ENCODE assay signal across 8 cellular contexts in genomic region chr2:231708050-231708772, GRCh38. TPM values are rescaled to one million over a fixed set of nuclear protein-coding genes. Genes with fewer than 3 reads are reported as not detected.
A peak's percentile ranks its signal among the peaks of the same experiment; 100 is the strongest.
DNase-seq lines count a peak whose midpoint lies in the region; ATAC-seq, FAIRE-seq and TF ChIP-seq lines count a peak whose summit lies in the region.

Gene PTMA (plus strand): TSS chr2:231708525. CDS start chr2:231708707, 182 bp downstream.

- H2AK5ac ChIP-seq in H1 (ENCODE audit: low read depth, low read length) (peak within 1 kb of the TSS; percentile 100), mesenchymal stem cell (ENCODE audit: low read length, severe bottlenecking) (peak within 1 kb of the TSS; percentile 84)

- H3K4me1 ChIP-seq in H1 (replicated peaks in 1 of 4; ENCODE audit: control insufficient read depth in 3 of 4, insufficient read depth in 4 of 4, low read length in 3 of 4) = peaks cover 0 to 20% (median 11%) of the 10 kb centered on the region in 4 experiments; a peak in 6 of 7 replicates
- peaks cover 26% of the 10 kb centered on the region for H3K4me1 ChIP-seq in mesenchymal stem cell (ENCODE audit: control insufficient read depth, insufficient read depth, low read depth, low read length)

- H4K91ac ChIP-seq in H1 (replicated peaks; ENCODE audit: insufficient read length, low read length) = peak within 1 kb of the TSS; percentile 100
- peak within 1 kb of the TSS; percentile 99 for H4K91ac ChIP-seq in mesenchymal stem cell (ENCODE audit: low read length)

- peaks cover 38 to 65% of the 10 kb centered on the region in 2 experiments for H3K79me2 ChIP-seq in H1 (ENCODE audit: control insufficient read depth in 1 of 2, insufficient read depth in 2 of 2, low read length in 2 of 2)

- H3K14ac ChIP-seq in H1 (ENCODE audit: insufficient read length) = peak within 1 kb of the TSS; percentile 87
- peak within 1 kb of the TSS; percentile 96 to 99 for H3K14ac ChIP-seq in mesenchymal stem cell (ENCODE audit: low read length in 2 of 2)

- peak; percentile 50 for ATAC-seq in GM21367 (IDR thresholded peaks at IDR 0.05; ENCODE audit: unreplicated experiment)

- peak; percentile 98 for DNase-seq in COLO668 (lab: John Stamatoyannopoulos, UW; ENCODE audit: unreplicated experiment)
- DNase-seq in HTR-8/SVneo (ENCODE audit: insufficient read length, low spot score) = peak; percentile 95
- peak; percentile 98 for DNase-seq in NOMO-1 treated with dmso at 0.1 percent for 144 hours (lab: John Stamatoyannopoulos, UW; ENCODE audit: unreplicated experiment)
- DNase-seq in activated CD8-positive, alpha-beta memory T cell treated with anti-CD3 and anti-CD28 coated beads for 48 hours (ENCODE audit: low read depth in 2 of 3, low spot score in 2 of 3) = peak; percentile 93 to 100 (median 96)
- DNase-seq in H1 (ENCODE audit: low read depth in 1 of 2, low spot score in 2 of 2) = peak; percentile 98 to 100
- DNase-seq in mesenchymal stem cell = peak; percentile 100
- DNase-seq in stimulated activated CD8-positive, alpha-beta memory T cell treated with anti-CD3 and anti-CD28 coated beads, Interleukin-12 subunit alpha, Interleukin-12 subunit beta, amount 100 ng/mL, for 4 hours (ENCODE audit: low read depth) = peak; percentile 99

- peak within 1 kb of the TSS; percentile 96 for H2BK120ac ChIP-seq in H1 (replicated peaks; ENCODE audit: low read depth, low read length)
- H2BK120ac ChIP-seq in mesenchymal stem cell (ENCODE audit: low read depth, low read length) = peak within 1 kb of the TSS; percentile 89

- H2BK20ac ChIP-seq in H1 (ENCODE audit: low read length) = no peak within 1 kb of the TSS

- H4K8ac ChIP-seq in H1 (ENCODE audit: extremely low read depth, insufficient read depth, low read length) = peak within 1 kb of the TSS; percentile 100
- peak within 1 kb of the TSS; percentile 100 for H4K8ac ChIP-seq in mesenchymal stem cell (ENCODE audit: low read length)

- peak in 1 of 2 experiments; percentile 88; a peak in 1 of 3 replicates for TF ChIP-seq EP300 in H1 (IDR thresholded peaks at IDR 0.05; ENCODE audit: borderline replicate concordance in 1 of 2, low read depth in 2 of 2, low read length in 2 of 2)

- H3K9ac ChIP-seq in H1 (replicated peaks in 1 of 4; ENCODE audit: extremely low read depth in 1 of 4, low read depth in 3 of 4, low read length in 3 of 4) (peak within 1 kb of the TSS; percentile 98 to 100 (median 99)), mesenchymal stem cell (ENCODE audit: low read length) (peak within 1 kb of the TSS; percentile 96)

- no peaks in the 10 kb centered on the region for H3K9me3 ChIP-seq in H1 (ENCODE audit: insufficient read depth in 2 of 2, low read depth in 1 of 2, low read length in 1 of 2)
- H3K9me3 ChIP-seq in mesenchymal stem cell (ENCODE audit: control insufficient read depth, low read length) = no peaks in the 10 kb centered on the region

- H4K5ac ChIP-seq in H1 (ENCODE audit: insufficient read length, low read depth, low read length) = peak within 1 kb of the TSS; percentile 93

- no peak for TF ChIP-seq CTCF in H1 (IDR thresholded peaks at IDR 0.05; ENCODE audit: control extremely low read depth in 1 of 3, insufficient read depth in 1 of 3, low read depth in 1 of 3, low read length in 3 of 3)

- peaks cover 11% of the 10 kb centered on the region for H3K23me2 ChIP-seq in H1 (ENCODE audit: low read depth, low read length)

- peak within 1 kb of the TSS; percentile 100 for H3K4ac ChIP-seq in H1 (replicated peaks; ENCODE audit: insufficient read length, low read depth, low read length)
- H3K4ac ChIP-seq in mesenchymal stem cell (ENCODE audit: low read depth in 1 of 2, low read length in 2 of 2) = peak within 1 kb of the TSS; percentile 97 to 98

- H3K56ac ChIP-seq in H1 (replicated peaks; ENCODE audit: insufficient read length, low read depth, low read length) = peak within 1 kb of the TSS; percentile 99

- CTCF ChIA-PET in H1 (lab: Charles Lee; ENCODE audit: partially characterized antibody) = interaction anchor here (0.6 to 5.2 kb wide), 6 partner anchors 9 to 95 kb away, joined by 3 to 66 read pairs (median 20); no protein-coding TSS in a partner anchor

- TF ChIP-seq POLR2A in H1 (IDR thresholded peaks at IDR 0.05; ENCODE audit: control extremely low read depth in 1 of 2, low read depth in 2 of 2, low read length in 2 of 2) = peak in 1 of 2 experiments; percentile 87; a peak in 2 of 3 replicates

- 0 out of 2 replicates have a peak, but pooled peaks cover 3% of the 10 kb centered on the region for H3K79me1 ChIP-seq in H1 (ENCODE audit: low read depth, low read length)
- peaks cover 5% of the 10 kb centered on the region for H3K79me1 ChIP-seq in mesenchymal stem cell (replicated peaks; ENCODE audit: low read length, poor library complexity, severe bottlenecking)

- H2BK5ac ChIP-seq in H1 (ENCODE audit: low read depth, low read length) = peak within 1 kb of the TSS; percentile 100
- H2BK5ac ChIP-seq in mesenchymal stem cell (ENCODE audit: low read depth, low read length, poor library complexity, severe bottlenecking) = peak within 1 kb of the TSS; percentile 81

- H3K4me2 ChIP-seq in H1 (ENCODE audit: insufficient read depth in 1 of 2, low read depth in 2 of 2, low read length in 2 of 2) = peak within 1 kb of the TSS; percentile 73 to 94
- peak within 1 kb of the TSS; percentile 59 for H3K4me2 ChIP-seq in mesenchymal stem cell (ENCODE audit: low read length, poor library complexity, severe bottlenecking)

- H3K36me3 ChIP-seq in H1 (ENCODE audit: control insufficient read depth in 2 of 4, insufficient read depth in 4 of 4, low read length in 3 of 4) (peaks cover 14 to 39% (median 27%) of the 10 kb centered on the region in 4 experiments), mesenchymal stem cell (ENCODE audit: control insufficient read depth in 1 of 2, insufficient read depth in 2 of 2, low read depth in 1 of 2, low read length in 2 of 2) (peaks cover 12 to 13% of the 10 kb centered on the region in 2 experiments)

- FAIRE-seq in HTR-8/SVneo (lab: Jason Lieb, UNC) (peak; percentile 16), H1 (lab: Jason Lieb, UNC) (no peak)

- 1% methylated on average over 36 of the region's 83 CpGs; no CpG with 5 or more reads in 1 of the 2 experiments for WGBS in H1 (ENCODE audit: extremely low coverage in 1 of 2, insufficient coverage in 1 of 2, insufficient read length in 1 of 2, insufficient replicate concordance in 2 of 2, low coverage in 1 of 2, low lambda C conversion rate in 2 of 2, missing lambda C conversion rate in 1 of 2), 2 experiments
- WGBS in mesenchymal stem cell = under 1% methylated on average over 66 of the region's 83 CpGs

- peak within 1 kb of the TSS; percentile 85 to 99 (median 90) for H3K4me3 ChIP-seq in H1 (ENCODE audit: extremely low read depth in 1 of 4, insufficient read depth in 2 of 4, low read depth in 3 of 4, low read length in 4 of 4)
- peak within 1 kb of the TSS; percentile 85 to 88 for H3K4me3 ChIP-seq in mesenchymal stem cell (ENCODE audit: insufficient read depth in 1 of 2, low read depth in 1 of 2, low read length in 2 of 2)

- no peak within 1 kb of the TSS for H3K23ac ChIP-seq in H1 (ENCODE audit: insufficient read length)
- H3K23ac ChIP-seq in mesenchymal stem cell (ENCODE audit: low read length in 2 of 2) = peak within 1 kb of the TSS; percentile 97 to 99

- peak within 1 kb of the TSS; percentile 99 for H3K27ac ChIP-seq in H1 (ENCODE audit: low read depth, low read length)
- H3K27ac ChIP-seq in mesenchymal stem cell (ENCODE audit: low read length, poor library complexity, severe bottlenecking) = peak within 1 kb of the TSS; percentile 100

- TF ChIP-seq RAD21 in H1 (IDR thresholded peaks at IDR 0.05 in 1 of 2, conservative IDR thresholded peaks at IDR 0.05 in 1 of 2; ENCODE audit: low read depth in 2 of 2, low read length in 2 of 2) = no peak

- POLR2A ChIA-PET in H1 (lab: Charles Lee; ENCODE audit: partially characterized antibody) = interaction anchor here (0.6 to 22.8 kb wide), 29 partner anchors 7 to 280 kb away, joined by 3 to 1080 read pairs (median 5); partner anchors contain the start of genes COPS7B and NCL

- H4K20me1 ChIP-seq in H1 (replicated peaks in 1 of 2; ENCODE audit: control insufficient read depth in 1 of 2, insufficient read depth in 2 of 2, low read length in 2 of 2) = peaks cover 19 to 21% of the 10 kb centered on the region in 2 experiments

- H3K18ac ChIP-seq in H1 (ENCODE audit: extremely low read depth, low read length) (peak within 1 kb of the TSS; percentile 100), mesenchymal stem cell (ENCODE audit: low read depth in 1 of 2, low read length in 2 of 2) (peak within 1 kb of the TSS; percentile 96 to 98)

- H3K27me3 ChIP-seq in H1 (replicated peaks in 1 of 4; ENCODE audit: control insufficient read depth in 3 of 4, extremely low read depth in 1 of 4, insufficient read depth in 3 of 4, low read length in 3 of 4) = no peaks in the 10 kb centered on the region
- H3K27me3 ChIP-seq in mesenchymal stem cell (ENCODE audit: control insufficient read depth in 1 of 2, insufficient read depth in 1 of 2, low read length in 2 of 2) = no peaks in the 10 kb centered on the region

- peak within 1 kb of the TSS; percentile 98; the same call in 1 of the 2 replicates for H2BK15ac ChIP-seq in H1 (ENCODE audit: low read length)
- H2BK15ac ChIP-seq in mesenchymal stem cell (ENCODE audit: low read depth, poor library complexity, severe bottlenecking) = peak within 1 kb of the TSS; percentile 100

- H2BK12ac ChIP-seq in H1 (ENCODE audit: low read depth, low read length) (peak within 1 kb of the TSS; percentile 97), mesenchymal stem cell (ENCODE audit: low read length in 2 of 2) (peak within 1 kb of the TSS; percentile 95 to 96)

- peak within 1 kb of the TSS; percentile 97; the same call in 1 of the 2 replicates for H2AFZ ChIP-seq in H1 (ENCODE audit: low read length)
- peak within 1 kb of the TSS; percentile 95 for H2AFZ ChIP-seq in mesenchymal stem cell (ENCODE audit: low read depth, low read length)

TF ChIP-seq in H1, 55 proteins besides CTCF, POLR2A, EP300 and RAD21 (continues in another document):
- TF ChIP-seq RBBP5 (IDR thresholded peaks at IDR 0.05; ENCODE audit: borderline replicate concordance, low read depth, low read length) (peak; percentile 29; the same call in 1 of the 2 replicates), SP4 (IDR thresholded peaks at IDR 0.05; ENCODE audit: low read length) (0 out of 2 replicates have a peak, but pooled peaks have one; percentile 46)

RNA-seq across cellular contexts. Expression of gene PTMA, which starts in this region (rescaled TPM):
- total RNA-seq in H1 (2021; fragmentation: NEBNext Ultra II Directional; extraction: Animal tissue kit (Norgen Biotek cat#: 25700)) = 2,680 and 2,823 TPM in 2 replicates
- 643 and 683 TPM in 2 replicates for polyA plus RNA-seq in H1 (2011; rRNA removed)
- polyA plus RNA-seq in H1 (2011; cell fraction: cytosol; rRNA removed) = 2,462 TPM
- polyA plus RNA-seq in H1 (2011; cell fraction: nucleus; rRNA removed) = 898 TPM
- polyA plus RNA-seq in H1 (2012, experiment 1 of 2) = 2,061 to 2,998 TPM (median 2,419 TPM) in 4 replicates
- 1,442 TPM for polyA plus RNA-seq in H1 (2012, experiment 2 of 2)
- 4,157 TPM for polyA plus RNA-seq in H1 (2013, experiment 1 of 2)
- polyA plus RNA-seq in H1 (2013, experiment 2 of 2) = 3,985 TPM
- 94.7 and 121 TPM in 2 replicates for polyA minus RNA-seq in H1 (2011; rRNA and poly(A)+ RNA removed)
- polyA minus RNA-seq in H1 (2011; cell fraction: cytosol; rRNA and poly(A)+ RNA removed) = 755 TPM
- 623 TPM for polyA minus RNA-seq in H1 (2011; cell fraction: nucleus; rRNA and poly(A)+ RNA removed)
- polyA plus RNA-seq in mesenchymal stem cell (2013, experiment 1 of 2) = 1,344 TPM
- 1,330 TPM for polyA plus RNA-seq in mesenchymal stem cell (2013, experiment 2 of 2)

Comparison
In these comparisons a context has a peak if more than half of its experiments do, and no peak if none do; other contexts are left out.
1. Peak in every context shown above with its lines: DNase-seq, ATAC-seq, H3K4me3 ChIP-seq and H3K27ac ChIP-seq.